Comparison of ENCODE assay signal across 33 cellular contexts in the genomic region with DNA sequence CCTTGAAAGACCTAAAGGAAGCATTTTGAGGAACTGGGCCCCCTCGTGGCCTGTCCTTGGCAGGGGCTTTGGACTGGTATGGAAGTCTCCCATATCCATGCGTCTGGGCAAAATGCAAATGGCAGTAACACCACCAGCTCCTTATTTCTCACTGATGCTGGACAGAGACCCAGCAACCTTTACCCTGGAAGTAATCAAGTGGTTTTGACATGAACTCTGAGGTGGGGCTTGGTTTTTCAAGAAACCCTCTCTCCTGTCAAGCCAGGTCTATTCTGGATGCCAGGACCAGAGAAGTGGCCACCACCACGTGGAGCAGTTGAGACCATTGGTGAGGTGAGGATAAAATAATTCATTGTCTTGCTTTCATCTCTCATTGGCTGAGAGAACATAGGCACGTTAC.
A peak's percentile ranks its signal among the peaks of the same experiment; 100 is the strongest.
DNase-seq lines count a peak whose midpoint lies in the region; ATAC-seq and TF ChIP-seq lines count a peak whose summit lies in the region.
"Had no signal": no experiment of that assay in that cellular context is flagged by ENCODE, and none has a peak within 500 bp of the region (broad histone marks: within the 10 kb centered on the region; RNA-seq: fewer than 3 reads in every experiment).

No MANE protein-coding gene starts in this region.

- WGBS in smooth muscle cell (ENCODE audit: low lambda C conversion rate): 68% methylated on average over 4 of the region's 4 CpGs

- H2AFZ ChIP-seq in PC-3 (ENCODE audit: low read length) (no peak overlapping the region), smooth muscle cell (ENCODE audit: low read depth) (no peak overlapping the region)

- POLR2A ChIA-PET in PC-3 (lab: Charles Lee; ENCODE audit: unreplicated experiment): no interaction called here
- POLR2A ChIA-PET in CD8-positive, alpha-beta T cell (lab: Charles Lee): no interaction called here

- H3K9me2 ChIP-seq in PC-3 (replicated peaks; ENCODE audit: low read length): no peaks in the 10 kb centered on the region

- intact Hi-C loops in PC-3 (cut with micrococcal nuclease): loop anchor here (5.0 kb wide), 1 partner anchor 179 kb away; no protein-coding TSS in a partner anchor
- intact Hi-C loops in CD8-positive, alpha-beta T cell (cut with DNase I, micrococcal nuclease): no loop called here

- H3K4me1 ChIP-seq in PC-3 (ENCODE audit: insufficient read depth, low read length) (peaks cover 10% of the 10 kb centered on the region; the same call in 1 of the 2 replicates), smooth muscle cell (ENCODE audit: low read depth) (no peaks in the 10 kb centered on the region)
- H3K4me1 ChIP-seq in CD8-positive, alpha-beta T cell (ENCODE audit: insufficient read depth, low read length): no peaks in the 10 kb centered on the region
- H3K4me1 ChIP-seq: BE2C, body of pancreas, gastrocnemius medialis, lower lobe of right lung, prostate gland, thyroid gland, vagina had no signal

- H3K27me3 ChIP-seq in PC-3 (ENCODE audit: low read length): no peaks in the 10 kb centered on the region
- peaks cover 37% of the 10 kb centered on the region for H3K27me3 ChIP-seq in smooth muscle cell (ENCODE audit: low read depth)
- no peaks in the 10 kb centered on the region for H3K27me3 ChIP-seq in CD8-positive, alpha-beta T cell (ENCODE audit: insufficient read depth, low read length)
- H3K27me3 ChIP-seq: BE2C, body of pancreas, gastrocnemius medialis, thyroid gland, vagina had no signal

- H3K27ac ChIP-seq in PC-3 (ENCODE audit: low read length): no peak overlapping the region
- no peak overlapping the region for H3K27ac ChIP-seq in smooth muscle cell (ENCODE audit: low read depth)
- H3K27ac ChIP-seq in CD8-positive, alpha-beta T cell (ENCODE audit: low read depth, low read length): no peak overlapping the region
- H3K27ac ChIP-seq: body of pancreas, gastrocnemius medialis, lower lobe of right lung, prostate gland, thyroid gland, vagina had no signal

- H3K4me2 ChIP-seq in PC-3 (ENCODE audit: low read length): no peak overlapping the region
- H3K4me2 ChIP-seq in smooth muscle cell: no peak overlapping the region

- H3K4me3 Mint-ChIP-seq in CD8-positive, alpha-beta T cell: no peak overlapping the region
- no peak overlapping the region for H3K4me3 Mint-ChIP-seq in stimulated activated effector memory CD8-positive, alpha-beta T cell treated with anti-CD3 and anti-CD28 coated beads, Interleukin-12 subunit alpha, Interleukin-12 subunit beta, amount 100 ng/mL, for 72 hours
- H3K4me3 Mint-ChIP-seq: activated CD8-positive, alpha-beta T cell treated with anti-CD3 and anti-CD28 coated beads, Interleukin-2, amount 10 ng/mL, durations not matched to agents 7 days and 5 days; activated T-helper 17 cell treated with anti-CD3 and anti-CD28 coated beads, Interleukin-2, amount 50 U/mL, for 72 hours; central memory CD8-positive, alpha-beta T cell; natural killer cell had no signal

- H3K9ac ChIP-seq in PC-3 (ENCODE audit: low read length): no peak overlapping the region
- no peak overlapping the region for H3K9ac ChIP-seq in smooth muscle cell (ENCODE audit: low read depth)

- no peaks in the 10 kb centered on the region for H4K20me1 ChIP-seq in PC-3 (ENCODE audit: low read length)
- H4K20me1 ChIP-seq in smooth muscle cell (ENCODE audit: low read depth): no peaks in the 10 kb centered on the region

- H3K36me3 Mint-ChIP-seq in CD8-positive, alpha-beta T cell: no peaks in the 10 kb centered on the region
- H3K36me3 Mint-ChIP-seq in stimulated activated effector memory CD8-positive, alpha-beta T cell treated with anti-CD3 and anti-CD28 coated beads, Interleukin-12 subunit alpha, Interleukin-12 subunit beta, amount 100 ng/mL, for 72 hours: no peaks in the 10 kb centered on the region

- no peaks in the 10 kb centered on the region for H3K79me2 ChIP-seq in PC-3 (ENCODE audit: low read length)
- H3K79me2 ChIP-seq in smooth muscle cell (ENCODE audit: low read depth): no peaks in the 10 kb centered on the region

- no peaks in the 10 kb centered on the region for H3K9me3 ChIP-seq in PC-3 (ENCODE audit: low read length)
- no peaks in the 10 kb centered on the region for H3K9me3 ChIP-seq in smooth muscle cell (replicated peaks; ENCODE audit: low read depth)
- no peaks in the 10 kb centered on the region for H3K9me3 ChIP-seq in CD8-positive, alpha-beta T cell (ENCODE audit: low read length)
- H3K9me3 ChIP-seq: BE2C, body of pancreas, gastrocnemius medialis, lower lobe of right lung, prostate gland, thyroid gland, vagina had no signal

- ATAC-seq in PC-3: no peak
- ATAC-seq in CD8-positive, alpha-beta T cell: no peak
- ATAC-seq in stimulated activated effector memory CD8-positive, alpha-beta T cell treated with anti-CD3 and anti-CD28 coated beads, Interleukin-12 subunit alpha, Interleukin-12 subunit beta, amount 100 ng/mL, for 72 hours: no peak
- ATAC-seq: activated CD4-positive, CD25-positive, alpha-beta regulatory T cell treated with anti-CD3 and anti-CD28 coated beads, Interleukin-2, amount 50 U/mL, for 24 hours; activated CD8-positive, alpha-beta T cell treated with anti-CD3 and anti-CD28 coated beads, Interleukin-2, amount 10 ng/mL, durations not matched to agents 7 days and 5 days; activated T-helper 17 cell treated with anti-CD3 and anti-CD28 coated beads, Interleukin-2, amount 50 U/mL, for 72 hours; body of pancreas; esophagus mucosa; gastrocnemius medialis; lower lobe of right lung; natural killer cell; sciatic nerve had no signal

- CTCF ChIA-PET in PC-3 (lab: Charles Lee): no interaction called here
- CTCF ChIA-PET in CD8-positive, alpha-beta T cell (lab: Charles Lee): interaction anchor here (1.0 to 1.2 kb wide), 2 partner anchors 8 to 208 kb away, joined by 3 to 4 read pairs; no protein-coding TSS in a partner anchor

- H3K4me1 Mint-ChIP-seq in CD8-positive, alpha-beta T cell (ENCODE audit: low read depth): no peaks in the 10 kb centered on the region
- H3K4me1 Mint-ChIP-seq in stimulated activated effector memory CD8-positive, alpha-beta T cell treated with anti-CD3 and anti-CD28 coated beads, Interleukin-12 subunit alpha, Interleukin-12 subunit beta, amount 100 ng/mL, for 72 hours: no peaks in the 10 kb centered on the region
- H3K4me1 Mint-ChIP-seq: activated T-helper 17 cell treated with anti-CD3 and anti-CD28 coated beads, Interleukin-2, amount 50 U/mL, for 72 hours; central memory CD8-positive, alpha-beta T cell; natural killer cell had no signal

- H3K9me3 Mint-ChIP-seq in CD8-positive, alpha-beta T cell: no peaks in the 10 kb centered on the region
- no peaks in the 10 kb centered on the region for H3K9me3 Mint-ChIP-seq in stimulated activated effector memory CD8-positive, alpha-beta T cell treated with anti-CD3 and anti-CD28 coated beads, Interleukin-12 subunit alpha, Interleukin-12 subunit beta, amount 100 ng/mL, for 72 hours
- H3K9me3 Mint-ChIP-seq: activated T-helper 17 cell treated with anti-CD3 and anti-CD28 coated beads, Interleukin-2, amount 50 U/mL, for 72 hours; central memory CD8-positive, alpha-beta T cell had no signal

- DNase-seq in EH (ENCODE audit: low read depth): peak; percentile 4
- no peak for DNase-seq in PC-3
- no peak for DNase-seq in fibroblast of villous mesenchyme (ENCODE audit: low read depth)
- no peak for DNase-seq in smooth muscle cell (lab: John Stamatoyannopoulos, UW; ENCODE audit: unreplicated experiment)
- no peak for DNase-seq in CD8-positive, alpha-beta T cell
- DNase-seq in stimulated activated effector memory CD8-positive, alpha-beta T cell treated with anti-CD3 and anti-CD28 coated beads, Interleukin-12 subunit alpha, Interleukin-12 subunit beta, amount 100 ng/mL, for 72 hours (ENCODE audit: low spot score in 2 of 2): no peak
- DNase-seq: activated CD8-positive, alpha-beta T cell treated with anti-CD3 and anti-CD28 coated beads, Interleukin-2, amount 10 ng/mL, durations not matched to agents 7 days and 5 days; activated naive CD4-positive, alpha-beta T cell treated with anti-CD3 and anti-CD28 coated beads, Interleukin-2, amount 50 U/mL, for 16 hours; BE2C; body of pancreas; dermis blood vessel endothelial cell; DMS79 treated with DMSO at 0.1 percent for 48 hours; gastrocnemius medialis; H7; lower lobe of right lung; natural killer cell; NCI-H1092; NCI-H187; NCI-H2171 treated with DMSO at 0.1 percent for 48 hours; NCI-H510A treated with DMSO at 0.1 percent for 48 hours; occipital lobe; OCI-M1; stimulated activated CD4-positive, alpha-beta T cell treated with anti-CD3 and anti-CD28 coated beads, Interleukin-4, amount 100 ng/mL, for 1 hour; T-helper 2 cell; thyroid gland had no signal

- H3K4me3 ChIP-seq in PC-3 (ENCODE audit: low read length) (no peak overlapping the region), fibroblast of villous mesenchyme (ENCODE audit: low read depth, low read length) (no peak overlapping the region), smooth muscle cell (no peak overlapping the region)
- no peak overlapping the region for H3K4me3 ChIP-seq in CD8-positive, alpha-beta T cell (ENCODE audit: low read depth, low read length)
- H3K4me3 ChIP-seq: body of pancreas, gastrocnemius medialis, lower lobe of right lung, prostate gland, thyroid gland, vagina had no signal

- H3K36me3 ChIP-seq in PC-3 (ENCODE audit: low read depth, low read length) (no peaks in the 10 kb centered on the region), smooth muscle cell (ENCODE audit: low read depth) (no peaks in the 10 kb centered on the region)
- no peaks in the 10 kb centered on the region for H3K36me3 ChIP-seq in CD8-positive, alpha-beta T cell (ENCODE audit: insufficient read depth, low read length)
- H3K36me3 ChIP-seq: BE2C, gastrocnemius medialis, lower lobe of right lung, prostate gland, thyroid gland, vagina had no signal

- H3K27me3 Mint-ChIP-seq in CD8-positive, alpha-beta T cell (ENCODE audit: low read depth): no peaks in the 10 kb centered on the region

- no peak overlapping the region for H3K27ac Mint-ChIP-seq in CD8-positive, alpha-beta T cell
- no peak overlapping the region for H3K27ac Mint-ChIP-seq in stimulated activated effector memory CD8-positive, alpha-beta T cell treated with anti-CD3 and anti-CD28 coated beads, Interleukin-12 subunit alpha, Interleukin-12 subunit beta, amount 100 ng/mL, for 72 hours
- H3K27ac Mint-ChIP-seq: activated CD8-positive, alpha-beta T cell treated with anti-CD3 and anti-CD28 coated beads, Interleukin-2, amount 10 ng/mL, durations not matched to agents 7 days and 5 days; activated T-helper 17 cell treated with anti-CD3 and anti-CD28 coated beads, Interleukin-2, amount 50 U/mL, for 72 hours; natural killer cell had no signal

- no TSS peak for BruUV-seq in PC-3 (replicated peaks; lab: Mats Ljungman, UMichigan)

- H3F3A ChIP-seq in PC-3 (ENCODE audit: low read length, unreplicated experiment) (no peaks in the 10 kb centered on the region), smooth muscle cell (ENCODE audit: low read depth) (no peaks in the 10 kb centered on the region)

- TF ChIP-seq CTCF in GM12872 (IDR thresholded peaks at IDR 0.05; ENCODE audit: insufficient read depth, low read depth, low read length) (0 out of 3 replicates have a peak, but pooled peaks have one; percentile 19), PC-3 (conservative IDR thresholded peaks at IDR 0.05; ENCODE audit: low read depth, low read length) (peak; percentile 17; the same call in 1 of the 2 replicates), fibroblast of villous mesenchyme (IDR thresholded peaks at IDR 0.05; ENCODE audit: insufficient read depth, low read depth, low read length) (peak; percentile 16), smooth muscle cell (IDR thresholded peaks at IDR 0.05; ENCODE audit: borderline replicate concordance, insufficient read depth, poor library complexity, severe bottlenecking) (no peak)
- no peak for TF ChIP-seq CTCF in CD8-positive, alpha-beta T cell (IDR thresholded peaks at IDR 0.05)

Comparison
In these comparisons a context has a peak if more than half of its experiments do, and no peak if none do; other contexts are left out.
1. CTCF ChIP-seq: peak in GM12872 (single experiment), PC-3 (single experiment) and fibroblast of villous mesenchyme (single experiment); none in smooth muscle cell (single experiment) and CD8-positive, alpha-beta T cell (single experiment).